In genomic region chr11:46737699-46738098, GRCh38 we compare ENCODE assay signal across 28 cellular contexts. TPM values are rescaled to one million over a fixed set of nuclear protein-coding genes. Genes with fewer than 3 reads are reported as not detected.
"Had no signal": no experiment of that assay in that cellular context is flagged by ENCODE, and none has a peak within 500 bp of the region (broad histone marks: within the 10 kb centered on the region; RNA-seq: fewer than 3 reads in every experiment).

No MANE protein-coding gene starts in this region.

- H3K9me3 Mint-ChIP-seq: activated CD4-positive, alpha-beta memory T cell treated with anti-CD3 and anti-CD28 coated beads, Interleukin-2, amount 10 ng/mL, durations not matched to agents 7 days and 5 days; activated T-helper 1 cell treated with anti-CD3 and anti-CD28 coated beads, Interleukin-12 subunit alpha, Interleukin-12 subunit beta, Interleukin-2, Interleukin-4 antibody, amounts not matched to agents 30 ng/mL and 10 ng/mL and 1 ng/mL, durations not matched to agents 14 hours and 24 hours and 36 hours; brain had no signal

- H3K4me3 Mint-ChIP-seq: activated CD4-positive, alpha-beta memory T cell treated with anti-CD3 and anti-CD28 coated beads, Interleukin-2, amount 10 ng/mL, durations not matched to agents 7 days and 5 days; activated CD4-positive, alpha-beta T cell treated with anti-CD3 and anti-CD28 coated beads for 36 hours; activated naive CD8-positive, alpha-beta T cell; activated T-helper 1 cell treated with anti-CD3 and anti-CD28 coated beads, Interleukin-12 subunit alpha, Interleukin-12 subunit beta, Interleukin-2, Interleukin-4 antibody, amounts not matched to agents 30 ng/mL and 10 ng/mL and 1 ng/mL, durations not matched to agents 14 hours and 24 hours and 36 hours; brain had no signal

- DNase-seq: activated CD4-positive, alpha-beta memory T cell treated with anti-CD3 and anti-CD28 coated beads, Interleukin-2, amount 10 ng/mL, durations not matched to agents 7 days and 5 days; activated CD4-positive, alpha-beta T cell treated with anti-CD3 and anti-CD28 coated beads for 36 hours; activated CD4-positive, alpha-beta T cell treated with anti-CD3 and anti-CD28 coated beads, Interleukin-2, amount 50 U/mL, for 1 hour; activated effector memory CD4-positive, alpha-beta T cell treated with Interleukin-2 at 50 U/mL for 16 hours; activated naive CD4-positive, alpha-beta T cell; amygdala; KG1; NCI-H1092; NCI-H1417; NCI-H1694; NCI-H2029 treated with DMSO at 0.1 percent for 48 hours; NCI-H345; NCI-H510A; NCI-H526 treated with DMSO at 0.1 percent for 48 hours; NCI-H82; Right ventricle myocardium superior; RPMI8226; SJCRH30; SK-N-SH; T-helper 1 cell had no signal

- H3K4me1 ChIP-seq: SJCRH30 had no signal

- H3K27me3 Mint-ChIP-seq: activated CD4-positive, alpha-beta memory T cell treated with anti-CD3 and anti-CD28 coated beads, Interleukin-2, amount 10 ng/mL, durations not matched to agents 7 days and 5 days; activated CD4-positive, alpha-beta T cell treated with anti-CD3 and anti-CD28 coated beads for 36 hours; activated naive CD8-positive, alpha-beta T cell; brain had no signal

- H3K27me3 ChIP-seq: SJCRH30 had no signal

- H3K4me3 ChIP-seq: SJCRH30 had no signal

- FAIRE-seq: astrocyte had no signal

- H3K9me3 ChIP-seq: SJCRH30, SK-N-SH had no signal

- H3K4me1 Mint-ChIP-seq: activated CD4-positive, alpha-beta memory T cell treated with anti-CD3 and anti-CD28 coated beads, Interleukin-2, amount 10 ng/mL, durations not matched to agents 7 days and 5 days; activated CD4-positive, alpha-beta T cell treated with anti-CD3 and anti-CD28 coated beads for 36 hours; brain had no signal

- H3K9ac ChIP-seq: SK-N-SH had no signal

- H3K27ac ChIP-seq: SJCRH30, VCaP had no signal

- H3K27ac Mint-ChIP-seq: activated CD4-positive, alpha-beta memory T cell treated with anti-CD3 and anti-CD28 coated beads, Interleukin-2, amount 10 ng/mL, durations not matched to agents 7 days and 5 days; activated CD4-positive, alpha-beta T cell treated with anti-CD3 and anti-CD28 coated beads for 36 hours; activated naive CD8-positive, alpha-beta T cell; activated T-helper 1 cell treated with anti-CD3 and anti-CD28 coated beads, Interleukin-12 subunit alpha, Interleukin-12 subunit beta, Interleukin-2, Interleukin-4 antibody, amounts not matched to agents 30 ng/mL and 10 ng/mL and 1 ng/mL, durations not matched to agents 14 hours and 24 hours and 36 hours; brain had no signal

- H3K4me2 ChIP-seq: SK-N-SH had no signal

RNA-seq across cellular contexts. Expression of gene F2, which starts 18.7 kb away (rescaled TPM):
- total RNA-seq: activated CD4-positive, alpha-beta memory T cell treated with anti-CD3 and anti-CD28 coated beads, Interleukin-2, amount 10 ng/mL, durations not matched to agents 7 days and 5 days; activated CD4-positive, alpha-beta T cell treated with anti-CD3 and anti-CD28 coated beads for 36 hours; activated CD8-positive, alpha-beta memory T cell treated with anti-CD3 and anti-CD28 coated beads for 36 hours; activated T-helper 1 cell treated with anti-CD3 and anti-CD28 coated beads, Interleukin-12 subunit alpha, Interleukin-12 subunit beta, Interleukin-2, Interleukin-4 antibody, amounts not matched to agents 30 ng/mL and 10 ng/mL and 1 ng/mL, durations not matched to agents 14 hours and 24 hours and 36 hours; LHCN-M2; M059J had no signal
